ENCODE assay signal across 22 cellular contexts in genomic region chr19:10634881-10635463, GRCh38. TPM values are rescaled to one million over a fixed set of nuclear protein-coding genes. Genes with fewer than 3 reads are reported as not detected.
"Had no signal": no experiment of that assay in that cellular context is flagged by ENCODE, and none has a peak within 500 bp of the region (broad histone marks: within the 10 kb centered on the region; RNA-seq: fewer than 3 reads in every experiment).

No MANE protein-coding gene starts in this region.

- H3K9me3 ChIP-seq: adrenal gland, esophagus squamous epithelium, left ventricle myocardium inferior, right atrium auricular region, suprapubic skin had no signal

- ATAC-seq: natural killer cell; stimulated activated naive CD8-positive, alpha-beta T cell treated with anti-CD3 and anti-CD28 coated beads, Interleukin-15, Interleukin-2, amounts not matched to agents 100 U/mL and 50 U/mL, for 24 hours; WTC11 had no signal

- H3K27ac Mint-ChIP-seq: activated CD4-positive, alpha-beta T cell treated with anti-CD3 and anti-CD28 coated beads, Interleukin-2, amount 10 ng/mL, durations not matched to agents 24 days and 14 days; activated naive CD4-positive, alpha-beta T cell treated with anti-CD3 and anti-CD28 coated beads, Interleukin-2, amount 10 ng/mL, durations not matched to agents 7 days and 5 days; activated T-helper 2 cell treated with anti-CD3 and anti-CD28 coated beads, Interferon-gamma antibody, Interleukin-2, Interleukin-4, amounts not matched to agents 10 μg/mL and 5 μg/mL and 100 μg/mL, durations not matched to agents 14 hours and 24 hours and 36 hours; memory B cell; progenitor cell of endocrine pancreas; WTC11 had no signal

- H3K27me3 ChIP-seq: adrenal gland, esophagus squamous epithelium, right atrium auricular region, suprapubic skin had no signal

- H3K4me3 Mint-ChIP-seq: activated CD4-positive, alpha-beta T cell treated with anti-CD3 and anti-CD28 coated beads, Interleukin-2, amount 10 ng/mL, durations not matched to agents 24 days and 14 days; activated naive CD4-positive, alpha-beta T cell treated with anti-CD3 and anti-CD28 coated beads, Interleukin-2, amount 10 ng/mL, durations not matched to agents 7 days and 5 days; memory B cell; natural killer cell; WTC11 had no signal

- H3K27ac ChIP-seq: adrenal gland, esophagus squamous epithelium, left ventricle myocardium inferior, right atrium auricular region, suprapubic skin had no signal

- H3K9me3 Mint-ChIP-seq: activated CD4-positive, alpha-beta T cell treated with anti-CD3 and anti-CD28 coated beads, Interleukin-2, amount 10 ng/mL, durations not matched to agents 24 days and 14 days; activated naive CD4-positive, alpha-beta T cell treated with anti-CD3 and anti-CD28 coated beads, Interleukin-2, amount 10 ng/mL, durations not matched to agents 7 days and 5 days; activated T-helper 2 cell treated with anti-CD3 and anti-CD28 coated beads, Interferon-gamma antibody, Interleukin-2, Interleukin-4, amounts not matched to agents 10 μg/mL and 5 μg/mL and 100 μg/mL, durations not matched to agents 14 hours and 24 hours and 36 hours; memory B cell; natural killer cell; WTC11 had no signal

- H3K27me3 Mint-ChIP-seq: activated CD4-positive, alpha-beta T cell treated with anti-CD3 and anti-CD28 coated beads, Interleukin-2, amount 10 ng/mL, durations not matched to agents 24 days and 14 days; activated naive CD4-positive, alpha-beta T cell treated with anti-CD3 and anti-CD28 coated beads, Interleukin-2, amount 10 ng/mL, durations not matched to agents 7 days and 5 days; memory B cell; progenitor cell of endocrine pancreas had no signal

- DNase-seq: activated CD4-positive, alpha-beta T cell treated with anti-CD3 and anti-CD28 coated beads, Interleukin-2, amount 10 ng/mL, durations not matched to agents 24 days and 14 days; activated naive CD4-positive, alpha-beta T cell treated with anti-CD3 and anti-CD28 coated beads, Interleukin-2, amount 10 ng/mL, durations not matched to agents 7 days and 5 days; activated T-cell treated with anti-CD3 and anti-CD28 coated beads for 4 hours; esophagus squamous epithelium; hypothalamus; kidney; left ventricle myocardium inferior; natural killer cell; occipital lobe; stimulated activated CD4-positive, alpha-beta T cell treated with anti-CD3 and anti-CD28 coated beads, Interleukin-15, amount 100 ng/mL, for 24 hours; stimulated activated CD4-positive, alpha-beta T cell treated with anti-CD3 and anti-CD28 coated beads, Interleukin-4, amount 100 ng/mL, for 1 hour; stimulated activated naive CD8-positive, alpha-beta T cell treated with anti-CD3 and anti-CD28 coated beads, Interleukin-15, Interleukin-2, amounts not matched to agents 100 U/mL and 50 U/mL, for 24 hours; SW 1271; trophoblast cell had no signal

- H3K4me1 ChIP-seq: right atrium auricular region had no signal

RNA-seq across cellular contexts. Expression of gene AP1M2, which starts 47.9 kb away (rescaled TPM):
- total RNA-seq: activated CD4-positive, alpha-beta T cell treated with anti-CD3 and anti-CD28 coated beads, Interleukin-2, amount 10 ng/mL, durations not matched to agents 24 days and 14 days; activated T-helper 2 cell treated with anti-CD3 and anti-CD28 coated beads, Interferon-gamma antibody, Interleukin-2, Interleukin-4, amounts not matched to agents 10 μg/mL and 5 μg/mL and 100 μg/mL, durations not matched to agents 14 hours and 24 hours and 36 hours; left ventricle myocardium inferior; occipital lobe; T-helper 2 cell treated with Interferon-gamma antibody and Interleukin-4, amounts not matched to agents 100 ng/mL and 5 ng/mL, for 36 hours had no signal
